23 cellular contexts compared by ENCODE assay signal in genomic region chr7:1727079-1727478, GRCh38. TPM values are rescaled to one million over a fixed set of nuclear protein-coding genes. Genes with fewer than 3 reads are reported as not detected.
DNase-seq lines count a peak whose midpoint lies in the region; ATAC-seq and TF ChIP-seq lines count a peak whose summit lies in the region.
"Had no signal": no experiment of that assay in that cellular context is flagged by ENCODE, and none has a peak within 500 bp of the region (broad histone marks: within the 10 kb centered on the region; RNA-seq: fewer than 3 reads in every experiment).

No MANE protein-coding gene starts in this region.

- CTCF ChIA-PET in HEK293 (lab: Yijun Ruan, JAX) = interaction anchor here (0.8 kb wide), 1 partner anchor 9 kb away, joined by 4 read pairs; no protein-coding TSS in a partner anchor
- CTCF ChIA-PET in SK-N-SH (lab: Yijun Ruan, JAX) = interaction anchor here (0.9 kb wide), 2 partner anchors 9 to 33 kb away, joined by 3 to 5 read pairs; no protein-coding TSS in a partner anchor

- no peaks in the 10 kb centered on the region for H3K9me2 ChIP-seq in SK-N-SH

- intact Hi-C loops in aorta (cut with DNase I) = no loop called here

- H4K20me1 ChIP-seq in SK-N-SH (ENCODE audit: insufficient read depth) = no peaks in the 10 kb centered on the region

- no peaks in the 10 kb centered on the region for H3K27me3 ChIP-seq in WERI-Rb-1 (ENCODE audit: insufficient read depth, low read depth, severe bottlenecking)
- H3K27me3 ChIP-seq in SK-N-SH (ENCODE audit: insufficient read depth) = peaks cover 5% of the 10 kb centered on the region; the same call in 1 of the 2 replicates
- H3K27me3 ChIP-seq in aorta (ENCODE audit: control insufficient read depth in 1 of 2, insufficient read depth in 2 of 2, low read length in 1 of 2) = no peaks in the 10 kb centered on the region
- H3K27me3 ChIP-seq: BE2C, BLaER1 had no signal

- DNase-seq in WERI-Rb-1 = no peak
- DNase-seq in glutamatergic neuron = no peak
- no peak for DNase-seq in SK-N-SH
- no peak for DNase-seq in aorta
- DNase-seq: 8988T; ACHN; BE2C; C1 segment of cervical spinal cord; CD4-positive, alpha-beta memory T cell; CD4-positive, CD25-positive, alpha-beta regulatory T cell; CD8-positive, alpha-beta memory T cell; DMS 273 treated with DMSO at 0.1 percent for 48 hours; DMS153; DMS53; DMS79; DND-41; EL; GDM1 had no signal

- POLR2A ChIA-PET in HEK293 (lab: Yijun Ruan, JAX) (no interaction called here), SK-N-SH (lab: Yijun Ruan, JAX) (no interaction called here)

- H3K27ac ChIP-seq in HEK293 (ENCODE audit: extremely low read depth, low read depth, low read length) = no peak overlapping the region
- H3K27ac ChIP-seq in WERI-Rb-1 = peak overlapping the region; percentile 79; the same call in 1 of the 2 replicates
- H3K27ac ChIP-seq in SK-N-SH (ENCODE audit: low read depth in 2 of 2, low read length in 1 of 2) = no peak overlapping the region
- H3K27ac ChIP-seq in aorta (ENCODE audit: low read depth in 1 of 2, low read length in 2 of 2) = no peak overlapping the region
- H3K27ac ChIP-seq: BLaER1 had no signal

- H3K4me2 ChIP-seq in SK-N-SH = no peak overlapping the region

- H3K36me3 Mint-ChIP-seq in glutamatergic neuron (ENCODE audit: unreplicated experiment) = peaks cover 20% of the 10 kb centered on the region
- H3K36me3 Mint-ChIP-seq: CD14-positive monocyte; CD4-positive, alpha-beta memory T cell; CD4-positive, CD25-positive, alpha-beta regulatory T cell had no signal

- TF ChIP-seq CTCF in HEK293 (tag by site-specific recombination; IDR thresholded peaks at IDR 0.05) (no peak), WERI-Rb-1 (IDR thresholded peaks at IDR 0.05; ENCODE audit: low read depth, low read length) (no peak), glutamatergic neuron (IDR thresholded peaks at IDR 0.05; ENCODE audit: partially characterized antibody, unreplicated experiment) (no peak), SK-N-SH (IDR thresholded peaks at IDR 0.05) (no peak)

- H3F3A ChIP-seq in SK-N-SH (replicated peaks; ENCODE audit: insufficient read depth) = no peaks in the 10 kb centered on the region

- no peak overlapping the region for H2AFZ ChIP-seq in SK-N-SH (ENCODE audit: low read depth)

- no peak overlapping the region for H3K4me3 Mint-ChIP-seq in glutamatergic neuron (ENCODE audit: unreplicated experiment)
- H3K4me3 Mint-ChIP-seq: CD14-positive monocyte; CD4-positive, alpha-beta memory T cell; CD4-positive, CD25-positive, alpha-beta regulatory T cell; CD8-positive, alpha-beta memory T cell had no signal

- H3K27me3 Mint-ChIP-seq in glutamatergic neuron (ENCODE audit: unreplicated experiment) = peaks cover 15% of the 10 kb centered on the region

- no peak for TF ChIP-seq EP300 in SK-N-SH (IDR thresholded peaks at IDR 0.05; ENCODE audit: borderline replicate concordance in 1 of 2, low read depth in 1 of 2, low read length in 1 of 2)

- H3K9ac ChIP-seq in SK-N-SH = no peak overlapping the region
- H3K9ac ChIP-seq: BLaER1 had no signal

- H3K9me3 Mint-ChIP-seq in glutamatergic neuron (ENCODE audit: unreplicated experiment) = peaks cover 37% of the 10 kb centered on the region

- whole genome bisulfite sequencing in SK-N-SH (ENCODE audit: low lambda C conversion rate) = 42% methylated on average over 2 of the region's 2 CpGs
- 89 to 94% methylated on average over 2 of the region's 2 CpGs for WGBS in aorta, 2 donors

- H3K4me3 ChIP-seq in HEK293 (ENCODE audit: low read depth, low read length) (no peak overlapping the region), WERI-Rb-1 (ENCODE audit: low read depth, low read length) (no peak overlapping the region), SK-N-SH (ENCODE audit: low read depth in 2 of 2, low read length in 1 of 2) (no peak overlapping the region), aorta (ENCODE audit: low read length in 2 of 2) (no peak overlapping the region)
- H3K4me3 ChIP-seq: BLaER1, GM12878 had no signal

- H3K9me3 ChIP-seq in HEK293 (ENCODE audit: control insufficient read depth, insufficient read depth, low read depth, low read length) = no peaks in the 10 kb centered on the region; the same call in 1 of the 2 replicates
- H3K9me3 ChIP-seq in WERI-Rb-1 (ENCODE audit: severe bottlenecking) = peaks cover 15% of the 10 kb centered on the region
- H3K9me3 ChIP-seq in SK-N-SH = no peaks in the 10 kb centered on the region
- H3K9me3 ChIP-seq in aorta (ENCODE audit: control insufficient read depth, low read length) = peaks cover 7% of the 10 kb centered on the region

- H3K36me3 ChIP-seq in HEK293 (ENCODE audit: control insufficient read depth in 2 of 2, insufficient read depth in 1 of 2, low read length in 2 of 2) (no peaks in the 10 kb centered on the region), WERI-Rb-1 (peaks cover 58% of the 10 kb centered on the region), SK-N-SH (replicated peaks in 1 of 2; ENCODE audit: control insufficient read depth in 1 of 2, insufficient read depth in 2 of 2, low read length in 1 of 2) (no peaks in the 10 kb centered on the region), aorta (ENCODE audit: control insufficient read depth in 1 of 2, insufficient read depth in 2 of 2, low read length in 1 of 2) (no peaks in the 10 kb centered on the region)
- H3K36me3 ChIP-seq: BE2C had no signal

- H3K4me1 ChIP-seq in HEK293 (ENCODE audit: control insufficient read depth, insufficient read depth, low read length) (no peaks in the 10 kb centered on the region), SK-N-SH (ENCODE audit: control insufficient read depth in 1 of 2, insufficient read depth in 2 of 2, low read depth in 1 of 2, low read length in 1 of 2) (peaks cover 0 to 8% of the 10 kb centered on the region in 2 experiments; a peak in 1 of 4 replicates), aorta (ENCODE audit: control insufficient read depth in 1 of 2, insufficient read depth in 2 of 2, low read length in 2 of 2) (no peaks in the 10 kb centered on the region)
- H3K4me1 ChIP-seq: BE2C had no signal

- ATAC-seq in aorta (ENCODE audit: low FRiP score) = no peak
- ATAC-seq: GM12878 had no signal

- no peak for TF ChIP-seq RAD21 in SK-N-SH (IDR thresholded peaks at IDR 0.05; ENCODE audit: low read length)

- no peaks in the 10 kb centered on the region for H3K79me2 ChIP-seq in SK-N-SH (ENCODE audit: insufficient read depth)

- H3K4me1 Mint-ChIP-seq in glutamatergic neuron (ENCODE audit: low read depth, unreplicated experiment) = peaks cover 16% of the 10 kb centered on the region
- H3K4me1 Mint-ChIP-seq: CD14-positive monocyte; CD8-positive, alpha-beta memory T cell had no signal

- peak overlapping the region; percentile 12 for H3K27ac Mint-ChIP-seq in glutamatergic neuron (ENCODE audit: unreplicated experiment)
- H3K27ac Mint-ChIP-seq: CD14-positive monocyte; CD4-positive, alpha-beta memory T cell; CD4-positive, CD25-positive, alpha-beta regulatory T cell had no signal

TF ChIP-seq in HEK293, 187 proteins besides CTCF, POLR2A, EP300 and RAD21:
- TF ChIP-seq ZBTB17 (tag by site-specific recombination; IDR thresholded peaks at IDR 0.05) (no peak), MYNN (tag by site-specific recombination; IDR thresholded peaks at IDR 0.05; ENCODE audit: borderline replicate concordance) (peak; percentile 89)

TF ChIP-seq in SK-N-SH, 30 proteins besides CTCF, POLR2A, EP300 and RAD21:
- TF ChIP-seq MEF2A (IDR thresholded peaks at IDR 0.05; ENCODE audit: borderline replicate concordance, low read depth) = no peak
- no peak for TF ChIP-seq USF1 (IDR thresholded peaks at IDR 0.05; ENCODE audit: borderline replicate concordance, low read depth)
- TF ChIP-seq EZH2phosphoT487 (IDR thresholded peaks at IDR 0.05; ENCODE audit: borderline replicate concordance, low read depth) = no peak
- TF ChIP-seq RXRA (IDR thresholded peaks at IDR 0.05; ENCODE audit: borderline replicate concordance, low read depth) = no peak
- TF ChIP-seq FOXM1 (IDR thresholded peaks at IDR 0.05; ENCODE audit: low read depth) = no peak
- no peak for TF ChIP-seq USF2 (IDR thresholded peaks at IDR 0.05; ENCODE audit: borderline replicate concordance, low read depth, low read length)
- TF ChIP-seq RFX5 (IDR thresholded peaks at IDR 0.05; ENCODE audit: low read length) = no peak
- no peak for TF ChIP-seq NRF1 (IDR thresholded peaks at IDR 0.05; ENCODE audit: low read depth, low read length)

RNA-seq across cellular contexts. Expression of gene ELFN1, which starts 57.0 kb away (rescaled TPM):
- total RNA-seq in glutamatergic neuron (ENCODE audit: unreplicated experiment) (40.0 TPM), aorta (1 to 10 TPM; 1.2 to 4.8 TPM)
- polyA plus RNA-seq in SK-N-SH (2012; rRNA removed) (0.05 and 0.06 TPM in 2 replicates), aorta (under 1 TPM in 1 of 2 donors, not detected in 1; 0.13 TPM)
- 0.01 and 0.03 TPM in 2 replicates for polyA plus RNA-seq in SK-N-SH (2012; cell fraction: cytosol; rRNA removed)
- 0.01 and 0.05 TPM in 2 replicates for polyA plus RNA-seq in SK-N-SH (2012; cell fraction: nucleus; rRNA removed)
- total RNA-seq: A673; CD4-positive, CD25-positive, alpha-beta regulatory T cell; GM12878 had no signal
- polyA plus RNA-seq: CD14-positive monocyte; CD4-positive, alpha-beta memory T cell; CD4-positive, CD25-positive, alpha-beta regulatory T cell had no signal
